Comparison of ENCODE assay signal across 1 cellular context in the genomic region with DNA sequence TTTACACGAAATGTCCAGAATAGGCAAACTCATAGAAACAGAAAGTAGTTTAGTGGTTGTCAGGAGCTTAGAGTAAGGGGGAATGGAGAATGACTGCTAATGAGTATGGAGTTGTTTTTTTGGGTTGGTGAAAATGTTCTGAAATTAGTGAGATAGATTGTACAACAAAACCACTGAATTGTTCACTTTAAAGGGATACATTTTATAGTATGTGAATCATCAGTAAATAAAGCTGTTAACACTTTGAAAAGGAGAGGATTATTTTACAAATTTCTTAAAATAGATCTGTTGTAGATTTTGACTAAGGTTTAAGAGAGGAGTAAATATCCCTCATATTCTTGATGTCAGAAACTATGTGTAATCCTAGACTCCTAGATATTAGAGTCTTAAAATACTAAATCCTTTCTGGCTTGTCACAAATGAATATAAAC.
TF ChIP-seq lines count a peak whose summit lies in the region.

No MANE protein-coding gene starts in this region.

TF ChIP-seq in HEK293, 187 proteins besides CTCF, POLR2A, EP300 and RAD21 (continued from another document):
- TF ChIP-seq, protein P1, sequence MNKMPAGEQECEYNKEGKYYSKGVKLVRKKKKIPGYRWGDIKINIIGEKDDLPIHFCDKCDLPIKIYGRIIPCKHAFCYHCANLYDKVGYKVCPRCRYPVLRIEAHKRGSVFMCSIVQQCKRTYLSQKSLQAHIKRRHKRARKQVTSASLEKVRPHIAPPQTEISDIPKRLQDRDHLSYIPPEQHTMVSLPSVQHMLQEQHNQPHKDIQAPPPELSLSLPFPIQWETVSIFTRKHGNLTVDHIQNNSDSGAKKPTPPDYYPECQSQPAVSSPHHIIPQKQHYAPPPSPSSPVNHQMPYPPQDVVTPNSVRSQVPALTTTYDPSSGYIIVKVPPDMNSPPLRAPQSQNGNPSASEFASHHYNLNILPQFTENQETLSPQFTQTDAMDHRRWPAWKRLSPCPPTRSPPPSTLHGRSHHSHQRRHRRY (tag by site-specific recombination; IDR thresholded peaks at IDR 0.05): no peak
- TF ChIP-seq ZNF302 (tag by site-specific recombination; IDR thresholded peaks at IDR 0.05; ENCODE audit: low read depth): no peak
- 0 out of 2 replicates have a peak, but pooled peaks have one; percentile 56 for TF ChIP-seq ZNF664 (tag by site-specific recombination; IDR thresholded peaks at IDR 0.05)
